In the genomic region with DNA sequence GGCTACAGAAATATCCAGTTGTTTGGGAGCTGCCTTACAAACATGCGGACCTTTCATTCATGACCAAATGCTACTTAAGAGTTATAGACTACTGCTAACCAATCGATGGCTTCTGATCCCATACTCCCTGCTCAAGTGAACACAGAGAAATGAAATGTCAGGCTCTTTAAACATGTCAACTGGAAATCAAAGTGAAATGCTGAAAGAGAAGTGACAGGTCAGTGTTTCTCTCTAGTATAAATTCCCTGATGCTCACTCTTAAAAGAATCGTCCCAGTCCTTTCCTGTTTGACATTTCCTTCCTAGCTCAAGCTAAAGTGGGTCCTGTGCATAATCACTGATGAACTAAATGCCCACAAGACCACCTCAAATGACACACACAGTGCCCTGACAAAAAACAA, we compare ENCODE assay signal across 31 cellular contexts.
"Had no signal": no experiment of that assay in that cellular context is flagged by ENCODE, and none has a peak within 500 bp of the region (broad histone marks: within the 10 kb centered on the region; RNA-seq: fewer than 3 reads in every experiment).

No MANE protein-coding gene starts in this region.

- H3K4me3 Mint-ChIP-seq: activated CD4-positive, alpha-beta memory T cell treated with anti-CD3 and anti-CD28 coated beads, Interleukin-2, amount 10 ng/mL, durations not matched to agents 7 days and 5 days; activated CD4-positive, alpha-beta T cell treated with anti-CD3 and anti-CD28 coated beads, Interleukin-2, amount 10 ng/mL, durations not matched to agents 7 days and 5 days; activated naive CD4-positive, alpha-beta T cell treated with anti-CD3 and anti-CD28 coated beads, Interleukin-2, amount 10 ng/mL, durations not matched to agents 7 days and 5 days; activated naive CD8-positive, alpha-beta T cell treated with anti-CD3 and anti-CD28 coated beads, Interleukin-2, amount 10 ng/mL, durations not matched to agents 7 days and 5 days; activated T-cell treated with anti-CD3 and anti-CD28 coated beads, Interleukin-2, amount 50 U/mL, for 24 hours; activated T-cell treated with anti-CD3 and anti-CD28 coated beads, Interleukin-2, amount 50 U/mL, for 72 hours; effector memory CD8-positive, alpha-beta T cell; T-helper 17 cell; T-helper 2 cell treated with Interferon-gamma antibody and Interleukin-4, amounts not matched to agents 5 μg/mL and 100 μg/mL, for 36 hours; WTC11 had no signal

- H3K27me3 Mint-ChIP-seq: activated CD4-positive, alpha-beta T cell treated with anti-CD3 and anti-CD28 coated beads, Interleukin-2, amount 10 ng/mL, durations not matched to agents 7 days and 5 days had no signal

- H3K36me3 ChIP-seq: ascending aorta, brain microvascular endothelial cell, esophagus muscularis mucosa, gastrocnemius medialis, heart right ventricle had no signal

- H3K27ac Mint-ChIP-seq: activated CD4-positive, alpha-beta memory T cell treated with anti-CD3 and anti-CD28 coated beads, Interleukin-2, amount 10 ng/mL, durations not matched to agents 7 days and 5 days; activated CD4-positive, alpha-beta T cell treated with anti-CD3 and anti-CD28 coated beads, Interleukin-2, amount 10 ng/mL, durations not matched to agents 7 days and 5 days; activated naive CD4-positive, alpha-beta T cell treated with anti-CD3 and anti-CD28 coated beads, Interleukin-2, amount 10 ng/mL, durations not matched to agents 7 days and 5 days; activated naive CD4-positive, alpha-beta T cell treated with anti-CD3 and anti-CD28 coated beads, Interleukin-2, amount 50 U/mL, for 72 hours; activated naive CD8-positive, alpha-beta T cell treated with anti-CD3 and anti-CD28 coated beads, Interleukin-2, amount 10 ng/mL, durations not matched to agents 7 days and 5 days; activated T-cell treated with anti-CD3 and anti-CD28 coated beads, Interleukin-2, amount 50 U/mL, for 24 hours; activated T-cell treated with anti-CD3 and anti-CD28 coated beads, Interleukin-2, amount 50 U/mL, for 72 hours; effector memory CD8-positive, alpha-beta T cell; T-helper 17 cell; T-helper 2 cell treated with Interferon-gamma antibody and Interleukin-4, amounts not matched to agents 5 μg/mL and 100 μg/mL, for 36 hours; WTC11 had no signal

- DNase-seq: activated CD4-positive, alpha-beta memory T cell treated with anti-CD3 and anti-CD28 coated beads, Interleukin-2, amount 10 ng/mL, durations not matched to agents 7 days and 5 days; activated CD4-positive, alpha-beta T cell treated with anti-CD3 and anti-CD28 coated beads for 1 hour; activated CD4-positive, alpha-beta T cell treated with anti-CD3 and anti-CD28 coated beads for 4 hours; activated CD4-positive, alpha-beta T cell treated with anti-CD3 and anti-CD28 coated beads, Interleukin-2, amount 10 ng/mL, durations not matched to agents 7 days and 5 days; activated CD4-positive, alpha-beta T cell treated with anti-CD3 and anti-CD28 coated beads, Interleukin-2, amount 50 U/mL, for 4 hours; activated CD8-positive, alpha-beta memory T cell treated with anti-CD3 and anti-CD28 coated beads, Interleukin-2, amount 50 U/mL, for 48 hours; activated gamma-delta T cell; activated naive CD4-positive, alpha-beta T cell; activated naive CD4-positive, alpha-beta T cell treated with anti-CD3 and anti-CD28 coated beads, Interleukin-2, amount 10 ng/mL, durations not matched to agents 7 days and 5 days; activated naive CD8-positive, alpha-beta T cell treated with anti-CD3 and anti-CD28 coated beads, Interleukin-2, amount 10 ng/mL, durations not matched to agents 7 days and 5 days; activated T-cell treated with anti-CD3 and anti-CD28 coated beads for 4 hours; activated T-cell treated with anti-CD3 and anti-CD28 coated beads, Interleukin-2, amount 50 U/mL, for 24 hours; activated T-cell treated with anti-CD3 and anti-CD28 coated beads, Interleukin-2, amount 50 U/mL, for 72 hours; brain microvascular endothelial cell; caudate nucleus; cortex of kidney; dermis blood vessel endothelial cell; effector CD4-positive, alpha-beta T cell; effector memory CD8-positive, alpha-beta T cell; erythroblast; foreskin keratinocyte; gastrocnemius medialis; heart right ventricle; T-helper 1 cell; T-helper 17 cell; T1000 had no signal

- H3K27ac ChIP-seq: ascending aorta, brain microvascular endothelial cell, esophagus muscularis mucosa, foreskin keratinocyte, gastrocnemius medialis, heart right ventricle had no signal

- H3K9me3 ChIP-seq: ascending aorta, esophagus muscularis mucosa, gastrocnemius medialis, heart right ventricle had no signal

- H3K4me3 ChIP-seq: ascending aorta, esophagus muscularis mucosa, gastrocnemius medialis, heart right ventricle had no signal

- H3K27me3 ChIP-seq: ascending aorta, brain microvascular endothelial cell, esophagus muscularis mucosa, foreskin keratinocyte, gastrocnemius medialis, heart right ventricle had no signal

- ATAC-seq: activated naive CD4-positive, alpha-beta T cell treated with anti-CD3 and anti-CD28 coated beads, Interleukin-2, amount 50 U/mL, for 72 hours; activated T-cell treated with anti-CD3 and anti-CD28 coated beads, Interleukin-2, amount 50 U/mL, for 72 hours; effector memory CD8-positive, alpha-beta T cell; foreskin keratinocyte; gastrocnemius medialis; heart right ventricle; T-helper 17 cell; WTC11 had no signal

- H3K4me1 Mint-ChIP-seq: activated CD4-positive, alpha-beta memory T cell treated with anti-CD3 and anti-CD28 coated beads, Interleukin-2, amount 10 ng/mL, durations not matched to agents 7 days and 5 days; activated CD4-positive, alpha-beta T cell treated with anti-CD3 and anti-CD28 coated beads, Interleukin-2, amount 10 ng/mL, durations not matched to agents 7 days and 5 days; T-helper 17 cell had no signal

- H3K36me3 Mint-ChIP-seq: activated naive CD4-positive, alpha-beta T cell treated with anti-CD3 and anti-CD28 coated beads, Interleukin-2, amount 10 ng/mL, durations not matched to agents 7 days and 5 days; activated naive CD4-positive, alpha-beta T cell treated with anti-CD3 and anti-CD28 coated beads, Interleukin-2, amount 50 U/mL, for 72 hours; activated naive CD8-positive, alpha-beta T cell treated with anti-CD3 and anti-CD28 coated beads, Interleukin-2, amount 10 ng/mL, durations not matched to agents 7 days and 5 days; WTC11 had no signal

- H3K9me3 Mint-ChIP-seq: activated CD4-positive, alpha-beta memory T cell treated with anti-CD3 and anti-CD28 coated beads, Interleukin-2, amount 10 ng/mL, durations not matched to agents 7 days and 5 days; activated CD4-positive, alpha-beta T cell treated with anti-CD3 and anti-CD28 coated beads, Interleukin-2, amount 10 ng/mL, durations not matched to agents 7 days and 5 days; activated naive CD4-positive, alpha-beta T cell treated with anti-CD3 and anti-CD28 coated beads, Interleukin-2, amount 10 ng/mL, durations not matched to agents 7 days and 5 days; activated T-cell treated with anti-CD3 and anti-CD28 coated beads, Interleukin-2, amount 50 U/mL, for 24 hours; activated T-cell treated with anti-CD3 and anti-CD28 coated beads, Interleukin-2, amount 50 U/mL, for 72 hours; effector memory CD8-positive, alpha-beta T cell; T-helper 2 cell treated with Interferon-gamma antibody and Interleukin-4, amounts not matched to agents 5 μg/mL and 100 μg/mL, for 36 hours; WTC11 had no signal
